15 cellular contexts compared by ENCODE assay signal in genomic region chr19:47357788-47358680, GRCh38. TPM values are rescaled to one million over a fixed set of nuclear protein-coding genes. Genes with fewer than 3 reads are reported as not detected.
DNase-seq lines count a peak whose midpoint lies in the region; ATAC-seq and TF ChIP-seq lines count a peak whose summit lies in the region.
"Had no signal": no experiment of that assay in that cellular context is flagged by ENCODE, and none has a peak within 500 bp of the region (broad histone marks: within the 10 kb centered on the region; RNA-seq: fewer than 3 reads in every experiment).

No MANE protein-coding gene starts in this region.

- H3K27me3 Mint-ChIP-seq in WTC11 (ENCODE audit: low read depth), result no peaks in the 10 kb centered on the region
- no peaks in the 10 kb centered on the region for H3K27me3 Mint-ChIP-seq in mesothelial cell of epicardium (ENCODE audit: low read depth)
- H3K27me3 Mint-ChIP-seq in activated CD4-positive, alpha-beta T cell treated with anti-CD3 and anti-CD28 coated beads, Interleukin-2, amount 10 ng/mL, durations not matched to agents 7 days and 5 days, result no peaks in the 10 kb centered on the region
- H3K27me3 Mint-ChIP-seq: effector memory CD8-positive, alpha-beta T cell had no signal

- DNase-seq in DND-41 (peak; percentile 25), H7 (peak; percentile 78), WTC11 (ENCODE audit: low spot score) (peak; percentile 62), mesothelial cell of epicardium (ENCODE audit: low spot score in 2 of 2, unreplicated experiment in 2 of 2) (no peak), SKM-1 treated with dmso at 0.1 percent for 144 hours (lab: John Stamatoyannopoulos, UW; ENCODE audit: unreplicated experiment) (no peak), D341Med (ENCODE audit: low spot score) (no peak)
- no peak for DNase-seq in activated CD4-positive, alpha-beta T cell treated with anti-CD3 and anti-CD28 coated beads, Interleukin-2, amount 10 ng/mL, durations not matched to agents 7 days and 5 days
- DNase-seq: adrenal gland; effector memory CD8-positive, alpha-beta T cell; NCI-H1436 treated with DMSO at 0.1 percent for 48 hours; NCI-H774; posterior cingulate gyrus had no signal

- no peak overlapping the region for H3K4me2 ChIP-seq in DND-41 (ENCODE audit: insufficient read depth, low read length)
- H3K4me2 ChIP-seq: hepatocyte had no signal

- H3K9me3 ChIP-seq in DND-41 (ENCODE audit: insufficient read depth, low read length, severe bottlenecking), result no peaks in the 10 kb centered on the region
- H3K9me3 ChIP-seq: adrenal gland had no signal

- ATAC-seq in DND-41 (ENCODE audit: insufficient read depth, low read depth) (peak; percentile 45; the same call in 1 of the 3 replicates), WTC11 (peak; percentile 72)
- ATAC-seq: effector memory CD8-positive, alpha-beta T cell had no signal

- CTCF ChIA-PET in WTC11 (lab: Charles Lee), result interaction anchor here (1.0 to 1.7 kb wide), 1 partner anchor 9 kb away, joined by 6 to 9 read pairs; the partner anchor contains the start of gene DHX34
- CTCF ChIA-PET in activated CD4-positive, alpha-beta T cell treated with anti-CD3 and anti-CD28 coated beads, Interleukin-2, amount 10 ng/mL, durations not matched to agents 7 days and 5 days (lab: Charles Lee), result interaction anchor here (6.8 kb wide), 1 partner anchor 9 kb away, joined by 27 read pairs; the partner anchor contains the start of gene DHX34

- no peak overlapping the region for H3K27ac ChIP-seq in DND-41 (ENCODE audit: low read length)
- H3K27ac ChIP-seq: adrenal gland, hepatocyte had no signal

- H3K4me3 Mint-ChIP-seq in WTC11 (no peak overlapping the region), mesothelial cell of epicardium (no peak overlapping the region)
- no peak overlapping the region for H3K4me3 Mint-ChIP-seq in activated CD4-positive, alpha-beta T cell treated with anti-CD3 and anti-CD28 coated beads, Interleukin-2, amount 10 ng/mL, durations not matched to agents 7 days and 5 days
- H3K4me3 Mint-ChIP-seq: effector memory CD8-positive, alpha-beta T cell; T-helper 1 cell treated with Interleukin-12 subunit alpha and Interleukin-12 subunit beta and Interleukin-4 antibody, amounts not matched to agents 30 μg/mL and 1 μg/mL, for 36 hours had no signal

- POLR2A ChIA-PET in WTC11 (lab: Charles Lee), result no interaction called here
- POLR2A ChIA-PET in activated CD4-positive, alpha-beta T cell treated with anti-CD3 and anti-CD28 coated beads, Interleukin-2, amount 10 ng/mL, durations not matched to agents 7 days and 5 days (lab: Charles Lee), result interaction anchor here (1.0 kb wide), 1 partner anchor 9 kb away, joined by 3 read pairs; the partner anchor contains the start of gene DHX34

- H3K4me1 Mint-ChIP-seq in WTC11 (no peaks in the 10 kb centered on the region), mesothelial cell of epicardium (no peaks in the 10 kb centered on the region)
- no peaks in the 10 kb centered on the region for H3K4me1 Mint-ChIP-seq in activated CD4-positive, alpha-beta T cell treated with anti-CD3 and anti-CD28 coated beads, Interleukin-2, amount 10 ng/mL, durations not matched to agents 7 days and 5 days

- peaks cover 89% of the 10 kb centered on the region for H3K36me3 Mint-ChIP-seq in WTC11
- H3K36me3 Mint-ChIP-seq in mesothelial cell of epicardium, result peaks cover 61% of the 10 kb centered on the region
- H3K36me3 Mint-ChIP-seq in activated CD4-positive, alpha-beta T cell treated with anti-CD3 and anti-CD28 coated beads, Interleukin-2, amount 10 ng/mL, durations not matched to agents 7 days and 5 days (ENCODE audit: low read depth), result peaks cover 43% of the 10 kb centered on the region

- H3K27ac Mint-ChIP-seq in WTC11 (no peak overlapping the region), mesothelial cell of epicardium (no peak overlapping the region)
- no peak overlapping the region for H3K27ac Mint-ChIP-seq in activated CD4-positive, alpha-beta T cell treated with anti-CD3 and anti-CD28 coated beads, Interleukin-2, amount 10 ng/mL, durations not matched to agents 7 days and 5 days
- H3K27ac Mint-ChIP-seq: effector memory CD8-positive, alpha-beta T cell; T-helper 1 cell treated with Interleukin-12 subunit alpha and Interleukin-12 subunit beta and Interleukin-4 antibody, amounts not matched to agents 30 μg/mL and 1 μg/mL, for 36 hours had no signal

- H4K20me1 ChIP-seq in DND-41 (ENCODE audit: insufficient read depth, low read length), result peaks cover 16% of the 10 kb centered on the region

- H3K36me3 ChIP-seq in DND-41 (ENCODE audit: insufficient read depth, low read length) (peaks cover 96% of the 10 kb centered on the region), H7 (replicated peaks; ENCODE audit: control insufficient read depth, insufficient read depth, low read length) (peaks cover 54% of the 10 kb centered on the region)

- no peaks in the 10 kb centered on the region for H3K27me3 ChIP-seq in DND-41 (ENCODE audit: insufficient read depth, low read length, poor library complexity)
- H3K27me3 ChIP-seq in H7 (ENCODE audit: control insufficient read depth, insufficient read depth, low read length), result no peaks in the 10 kb centered on the region
- H3K27me3 ChIP-seq: adrenal gland, hepatocyte had no signal

- no peak overlapping the region for H2AFZ ChIP-seq in DND-41 (ENCODE audit: low read depth, low read length)
- H2AFZ ChIP-seq: hepatocyte had no signal

- peaks cover 16% of the 10 kb centered on the region; the same call in 1 of the 2 replicates for H3K79me2 ChIP-seq in DND-41 (ENCODE audit: insufficient read depth, low read length)

- H3K9ac ChIP-seq in DND-41 (ENCODE audit: low read depth, low read length), result no peak overlapping the region

- H3K4me1 ChIP-seq in DND-41 (ENCODE audit: insufficient read depth, low read length), result peaks cover 4% of the 10 kb centered on the region; the same call in 1 of the 2 replicates
- H3K4me1 ChIP-seq: adrenal gland had no signal

- no peak overlapping the region for H3K4me3 ChIP-seq in DND-41 (ENCODE audit: low read depth in 1 of 2, low read length in 2 of 2)
- no peak overlapping the region for H3K4me3 ChIP-seq in H7 (ENCODE audit: insufficient read depth, low read depth, low read length)
- H3K4me3 ChIP-seq: adrenal gland, hepatocyte had no signal

- TF ChIP-seq CTCF in DND-41 (IDR thresholded peaks at IDR 0.05; ENCODE audit: borderline replicate concordance, extremely low read depth, low read length, poor library complexity, severe bottlenecking) (peak; percentile 48), WTC11 (IDR thresholded peaks at IDR 0.05) (no peak), mesothelial cell of epicardium (IDR thresholded peaks at IDR 0.05; ENCODE audit: unreplicated experiment) (peak; percentile 24)

- H3K9me3 Mint-ChIP-seq in WTC11 (no peaks in the 10 kb centered on the region), mesothelial cell of epicardium (no peaks in the 10 kb centered on the region)
- no peaks in the 10 kb centered on the region for H3K9me3 Mint-ChIP-seq in activated CD4-positive, alpha-beta T cell treated with anti-CD3 and anti-CD28 coated beads, Interleukin-2, amount 10 ng/mL, durations not matched to agents 7 days and 5 days
- H3K9me3 Mint-ChIP-seq: effector memory CD8-positive, alpha-beta T cell; T-helper 1 cell treated with Interleukin-12 subunit alpha and Interleukin-12 subunit beta and Interleukin-4 antibody, amounts not matched to agents 30 μg/mL and 1 μg/mL, for 36 hours had no signal

TF ChIP-seq in WTC11, 78 proteins besides CTCF, POLR2A, EP300 and RAD21:
- TF ChIP-seq ZNF138 (CRISPR knock-in tag; conservative IDR thresholded peaks at IDR 0.05), result no peak
- TF ChIP-seq ZNF263 (CRISPR knock-in tag; IDR thresholded peaks at IDR 0.05; ENCODE audit: low read depth), result no peak
- no peak for TF ChIP-seq ZNF317 (CRISPR knock-in tag; IDR thresholded peaks at IDR 0.05; ENCODE audit: borderline replicate concordance, low read depth)
- TF ChIP-seq ZNF121 (CRISPR knock-in tag; IDR thresholded peaks at IDR 0.05), result peak; percentile 56; the same call in 1 of the 2 replicates

RNA-seq across cellular contexts. Expression of gene DHX34, which starts 8.9 kb away (rescaled TPM):
- total RNA-seq in H7 (2014; rRNA removed; shearing (Covaris generic)), result 34.6 and 40.0 TPM in 2 replicates
- total RNA-seq in WTC11 (2021) (35.6 to 36.5 TPM (median 35.6 TPM) in 3 replicates), mesothelial cell of epicardium (31.7 to 31.9 TPM (median 31.7 TPM) in 3 replicates)
- 10 to 100 TPM; 13.0 TPM for total RNA-seq in activated CD4-positive, alpha-beta T cell treated with anti-CD3 and anti-CD28 coated beads, Interleukin-2, amount 10 ng/mL, durations not matched to agents 7 days and 5 days

RNA-seq across cellular contexts. Expression of gene C5AR2, which starts 26.1 kb away (rescaled TPM):
- 0.03 TPM in 1 of 2 replicates, not detected in the other for total RNA-seq in H7 (2014; rRNA removed; shearing (Covaris generic))
- total RNA-seq in WTC11 (2021) (0.09 to 0.22 TPM (median 0.14 TPM) in 3 replicates), mesothelial cell of epicardium (not detected in 3 replicates)
- total RNA-seq in activated CD4-positive, alpha-beta T cell treated with anti-CD3 and anti-CD28 coated beads, Interleukin-2, amount 10 ng/mL, durations not matched to agents 7 days and 5 days, result under 1 TPM; 0.25 to 0.37 TPM

RNA-seq across cellular contexts. Expression of gene C5AR1, which starts 48.4 kb away (rescaled TPM):
- 0.17 TPM in 1 of 2 replicates, not detected in the other for total RNA-seq in H7 (2014; rRNA removed; shearing (Covaris generic))
- total RNA-seq in WTC11 (2021) (0.18 to 0.32 TPM (median 0.28 TPM) in 3 replicates), mesothelial cell of epicardium (0.47 to 1.2 TPM (median 0.98 TPM) in 3 replicates)
- 1 to 10 TPM; 1.0 to 1.2 TPM for total RNA-seq in activated CD4-positive, alpha-beta T cell treated with anti-CD3 and anti-CD28 coated beads, Interleukin-2, amount 10 ng/mL, durations not matched to agents 7 days and 5 days
- total RNA-seq: lung microvascular endothelial cell had no signal

Comparison
In these comparisons a context has a peak if more than half of its experiments do, and no peak if none do; other contexts are left out.
1. DNase-seq: peak in DND-41 (single experiment), H7 (single experiment) and WTC11 (single experiment); none in mesothelial cell of epicardium (0 of 2), SKM-1 treated with dmso at 0.1 percent for 144 hours (single experiment), activated CD4-positive, alpha-beta T cell treated with anti-CD3 and anti-CD28 coated beads, Interleukin-2, amount 10 ng/mL, durations not matched to agents 7 days and 5 days (single experiment) and D341Med (single experiment).